Comparison of ENCODE assay signal across 22 cellular contexts in the genomic region with DNA sequence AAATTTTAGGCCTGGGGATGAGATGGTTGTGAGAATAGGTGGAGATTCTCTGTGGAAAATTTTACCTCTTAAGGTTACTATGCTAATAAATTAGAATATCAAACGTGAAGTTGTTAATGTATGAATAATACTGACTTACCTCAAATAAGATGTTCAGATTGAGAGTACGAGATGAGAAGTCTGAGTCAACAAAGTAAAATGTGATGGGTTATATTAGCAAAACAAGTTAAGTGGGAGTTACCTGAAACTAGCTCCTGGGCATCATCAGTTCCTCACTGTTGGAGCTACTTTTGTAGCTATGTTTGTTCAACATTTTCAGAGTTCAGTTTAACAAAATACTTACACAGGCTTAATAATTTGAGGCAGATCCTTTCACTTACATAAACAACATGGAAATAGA.
DNase-seq lines count a peak whose midpoint lies in the region; ATAC-seq, FAIRE-seq and TF ChIP-seq lines count a peak whose summit lies in the region.
"Had no signal": no experiment of that assay in that cellular context is flagged by ENCODE, and none has a peak within 500 bp of the region (broad histone marks: within the 10 kb centered on the region; RNA-seq: fewer than 3 reads in every experiment).

No MANE protein-coding gene starts in this region.

- TF ChIP-seq CTCF in D721Med (IDR thresholded peaks at IDR 0.05; ENCODE audit: insufficient read depth, missing control alignments) = no peak
- no peak for TF ChIP-seq CTCF in epithelial cell of esophagus (IDR thresholded peaks at IDR 0.05; ENCODE audit: insufficient read depth, low read depth, low read length, missing control alignments)
- TF ChIP-seq CTCF in PC-9 (conservative IDR thresholded peaks at IDR 0.05) = no peak

- H3K9me2 ChIP-seq in PC-9 (ENCODE audit: insufficient read depth) = no peaks in the 10 kb centered on the region

- no peaks in the 10 kb centered on the region for H3K27me3 ChIP-seq in PC-9 (ENCODE audit: insufficient read depth, low read depth)

- no peaks in the 10 kb centered on the region for H3K4me1 Mint-ChIP-seq in activated T-helper 17 cell treated with anti-CD3 and anti-CD28 coated beads, Interleukin-2, amount 50 U/mL, for 72 hours
- H3K4me1 Mint-ChIP-seq: GM23338 had no signal

- H3K4me3 ChIP-seq in epithelial cell of esophagus (ENCODE audit: low read length) (no peak overlapping the region), PC-9 (no peak overlapping the region)
- H3K4me3 ChIP-seq: GM23338, K562 had no signal

- no peak overlapping the region for H2AFZ ChIP-seq in PC-9
- H2AFZ ChIP-seq: GM23338 had no signal

- DNase-seq in D721Med (ENCODE audit: insufficient read length, low spot score) = no peak
- DNase-seq in GM18507 (ENCODE audit: extremely low spot score, insufficient read length, low read depth) = no peak
- DNase-seq in epithelial cell of esophagus (ENCODE audit: low read depth) = peak; percentile 58
- DNase-seq in PC-9 = no peak
- no peak for DNase-seq in activated CD4-positive, alpha-beta T cell treated with anti-CD3 and anti-CD28 coated beads for 48 hours
- DNase-seq in NCI-H1436 treated with DMSO at 0.1 percent for 48 hours (lab: John Stamatoyannopoulos, UW) = no peak
- DNase-seq: AML-193; Caco-2; CD4-positive, alpha-beta T cell; DMS153; DMS79; GF-D8; H7; HFFc6; IMR-90 had no signal

- FAIRE-seq in D721Med (lab: Jason Lieb, UNC) (peak; percentile 71), GM18507 (lab: Jason Lieb, UNC) (peak; percentile 15)
- FAIRE-seq: HTR-8/SVneo, K562 had no signal

- no peaks in the 10 kb centered on the region for H3K4me1 ChIP-seq in PC-9 (replicated peaks; ENCODE audit: insufficient read depth)
- H3K4me1 ChIP-seq: Caco-2 had no signal

- intact Hi-C loops in PC-9 (cut with micrococcal nuclease; ENCODE audit: unreplicated experiment) = no loop called here

- H3F3A ChIP-seq in PC-9 (ENCODE audit: insufficient read depth, low read depth) = no peaks in the 10 kb centered on the region

- no peak overlapping the region for H3K4me2 ChIP-seq in PC-9
- H3K4me2 ChIP-seq: GM23338 had no signal

- H3K4me3 Mint-ChIP-seq in activated T-helper 17 cell treated with anti-CD3 and anti-CD28 coated beads, Interleukin-2, amount 50 U/mL, for 72 hours = no peak overlapping the region
- H3K4me3 Mint-ChIP-seq: CD4-positive, alpha-beta T cell; GM23338; HFFc6 had no signal

- H3K36me3 Mint-ChIP-seq in activated T-helper 17 cell treated with anti-CD3 and anti-CD28 coated beads, Interleukin-2, amount 50 U/mL, for 72 hours (ENCODE audit: low read depth) = peaks cover 20% of the 10 kb centered on the region

- no peaks in the 10 kb centered on the region for H3K9me3 ChIP-seq in PC-9 (ENCODE audit: insufficient read depth, low read depth)
- H3K9me3 ChIP-seq: Caco-2 had no signal

- no peak overlapping the region for H3K27ac ChIP-seq in PC-9
- H3K27ac ChIP-seq: C4-2B had no signal

- 0 out of 2 replicates have a peak, but pooled peaks cover under 1% of the 10 kb centered on the region for H3K36me3 ChIP-seq in PC-9 (ENCODE audit: low read depth)

- H3K27me3 Mint-ChIP-seq in activated T-helper 17 cell treated with anti-CD3 and anti-CD28 coated beads, Interleukin-2, amount 50 U/mL, for 72 hours = no peaks in the 10 kb centered on the region
- H3K27me3 Mint-ChIP-seq: CD4-positive, alpha-beta T cell had no signal

- H3K79me2 ChIP-seq in PC-9 (ENCODE audit: low read depth) = no peaks in the 10 kb centered on the region

- no peak overlapping the region for H3K27ac Mint-ChIP-seq in activated T-helper 17 cell treated with anti-CD3 and anti-CD28 coated beads, Interleukin-2, amount 50 U/mL, for 72 hours
- H3K27ac Mint-ChIP-seq: CD4-positive, alpha-beta T cell; GM23338; HFFc6 had no signal

- no peaks in the 10 kb centered on the region for H3K9me3 Mint-ChIP-seq in activated T-helper 17 cell treated with anti-CD3 and anti-CD28 coated beads, Interleukin-2, amount 50 U/mL, for 72 hours
- H3K9me3 Mint-ChIP-seq: CD4-positive, alpha-beta T cell; GM23338; HFFc6 had no signal

- ATAC-seq in activated T-helper 17 cell treated with anti-CD3 and anti-CD28 coated beads, Interleukin-2, amount 50 U/mL, for 72 hours (replicated peaks) = peak; percentile 50
- no peak for ATAC-seq in SK-N-SH treated with all-trans-retinoic acid at 6 μM for 48 hours
- ATAC-seq: GM23338, HCT116, K562 had no signal

- H4K20me1 ChIP-seq in PC-9 (ENCODE audit: insufficient read depth) = no peaks in the 10 kb centered on the region

- CTCF ChIA-PET in PC-9 (lab: Charles Lee) = no interaction called here

- BruUV-seq in PC-9 (replicated peaks; lab: Mats Ljungman, UMichigan) = no TSS peak

- POLR2A ChIA-PET in PC-9 (lab: Charles Lee; ENCODE audit: unreplicated experiment) = no interaction called here

TF ChIP-seq in SK-N-SH treated with all-trans-retinoic acid at 6 μM for 48 hours, 23 proteins besides CTCF, POLR2A, EP300 and RAD21:
- TF ChIP-seq TOX (CRISPR knock-in tag; IDR thresholded peaks at IDR 0.05; ENCODE audit: borderline replicate concordance) = no peak
- no peak for TF ChIP-seq ZFP30 (CRISPR knock-in tag; IDR thresholded peaks at IDR 0.05)
- no peak for TF ChIP-seq ZFP3 (CRISPR knock-in tag; IDR thresholded peaks at IDR 0.05)
- TF ChIP-seq, protein P1, sequence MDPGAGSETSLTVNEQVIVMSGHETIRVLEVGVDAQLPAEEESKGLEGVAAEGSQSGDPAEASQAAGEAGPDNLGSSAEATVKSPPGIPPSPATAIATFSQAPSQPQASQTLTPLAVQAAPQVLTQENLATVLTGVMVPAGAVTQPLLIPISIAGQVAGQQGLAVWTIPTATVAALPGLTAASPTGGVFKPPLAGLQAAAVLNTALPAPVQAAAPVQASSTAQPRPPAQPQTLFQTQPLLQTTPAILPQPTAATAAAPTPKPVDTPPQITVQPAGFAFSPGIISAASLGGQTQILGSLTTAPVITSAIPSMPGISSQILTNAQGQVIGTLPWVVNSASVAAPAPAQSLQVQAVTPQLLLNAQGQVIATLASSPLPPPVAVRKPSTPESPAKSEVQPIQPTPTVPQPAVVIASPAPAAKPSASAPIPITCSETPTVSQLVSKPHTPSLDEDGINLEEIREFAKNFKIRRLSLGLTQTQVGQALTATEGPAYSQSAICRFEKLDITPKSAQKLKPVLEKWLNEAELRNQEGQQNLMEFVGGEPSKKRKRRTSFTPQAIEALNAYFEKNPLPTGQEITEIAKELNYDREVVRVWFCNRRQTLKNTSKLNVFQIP (CRISPR knock-in tag; IDR thresholded peaks at IDR 0.05; ENCODE audit: borderline replicate concordance, low read depth) = no peak
- no peak for TF ChIP-seq CSDC2 (CRISPR knock-in tag; IDR thresholded peaks at IDR 0.05)
- TF ChIP-seq RARB (CRISPR knock-in tag; IDR thresholded peaks at IDR 0.05) = no peak
- TF ChIP-seq, protein P2, sequence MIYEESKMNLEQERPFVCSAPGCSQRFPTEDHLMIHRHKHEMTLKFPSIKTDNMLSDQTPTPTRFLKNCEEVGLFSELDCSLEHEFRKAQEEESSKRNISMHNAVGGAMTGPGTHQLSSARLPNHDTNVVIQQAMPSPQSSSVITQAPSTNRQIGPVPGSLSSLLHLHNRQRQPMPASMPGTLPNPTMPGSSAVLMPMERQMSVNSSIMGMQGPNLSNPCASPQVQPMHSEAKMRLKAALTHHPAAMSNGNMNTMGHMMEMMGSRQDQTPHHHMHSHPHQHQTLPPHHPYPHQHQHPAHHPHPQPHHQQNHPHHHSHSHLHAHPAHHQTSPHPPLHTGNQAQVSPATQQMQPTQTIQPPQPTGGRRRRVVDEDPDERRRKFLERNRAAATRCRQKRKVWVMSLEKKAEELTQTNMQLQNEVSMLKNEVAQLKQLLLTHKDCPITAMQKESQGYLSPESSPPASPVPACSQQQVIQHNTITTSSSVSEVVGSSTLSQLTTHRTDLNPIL (CRISPR knock-in tag; IDR thresholded peaks at IDR 0.05; ENCODE audit: low read depth) = no peak
- TF ChIP-seq ZNF8 (CRISPR knock-in tag; IDR thresholded peaks at IDR 0.05) = no peak
- TF ChIP-seq ESRRG (CRISPR knock-in tag; IDR thresholded peaks at IDR 0.05) = no peak
